ENCODE assay signal across 1 cellular context in genomic region chr15:98720577-98720976, GRCh38.
TF ChIP-seq lines count a peak whose summit lies in the region.

No MANE protein-coding gene starts in this region.

TF ChIP-seq in WTC11, 78 proteins besides CTCF, POLR2A, EP300 and RAD21 (continued from another document):
- TF ChIP-seq, protein P1, sequence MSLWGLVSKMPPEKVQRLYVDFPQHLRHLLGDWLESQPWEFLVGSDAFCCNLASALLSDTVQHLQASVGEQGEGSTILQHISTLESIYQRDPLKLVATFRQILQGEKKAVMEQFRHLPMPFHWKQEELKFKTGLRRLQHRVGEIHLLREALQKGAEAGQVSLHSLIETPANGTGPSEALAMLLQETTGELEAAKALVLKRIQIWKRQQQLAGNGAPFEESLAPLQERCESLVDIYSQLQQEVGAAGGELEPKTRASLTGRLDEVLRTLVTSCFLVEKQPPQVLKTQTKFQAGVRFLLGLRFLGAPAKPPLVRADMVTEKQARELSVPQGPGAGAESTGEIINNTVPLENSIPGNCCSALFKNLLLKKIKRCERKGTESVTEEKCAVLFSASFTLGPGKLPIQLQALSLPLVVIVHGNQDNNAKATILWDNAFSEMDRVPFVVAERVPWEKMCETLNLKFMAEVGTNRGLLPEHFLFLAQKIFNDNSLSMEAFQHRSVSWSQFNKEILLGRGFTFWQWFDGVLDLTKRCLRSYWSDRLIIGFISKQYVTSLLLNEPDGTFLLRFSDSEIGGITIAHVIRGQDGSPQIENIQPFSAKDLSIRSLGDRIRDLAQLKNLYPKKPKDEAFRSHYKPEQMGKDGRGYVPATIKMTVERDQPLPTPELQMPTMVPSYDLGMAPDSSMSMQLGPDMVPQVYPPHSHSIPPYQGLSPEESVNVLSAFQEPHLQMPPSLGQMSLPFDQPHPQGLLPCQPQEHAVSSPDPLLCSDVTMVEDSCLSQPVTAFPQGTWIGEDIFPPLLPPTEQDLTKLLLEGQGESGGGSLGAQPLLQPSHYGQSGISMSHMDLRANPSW (CRISPR knock-in tag; conservative IDR thresholded peaks at IDR 0.05; ENCODE audit: low read depth): no peak
TF ChIP-seq in WTC11: peak in this region for 0.
